ENCODE assay signal across 35 cellular contexts in the genomic region with DNA sequence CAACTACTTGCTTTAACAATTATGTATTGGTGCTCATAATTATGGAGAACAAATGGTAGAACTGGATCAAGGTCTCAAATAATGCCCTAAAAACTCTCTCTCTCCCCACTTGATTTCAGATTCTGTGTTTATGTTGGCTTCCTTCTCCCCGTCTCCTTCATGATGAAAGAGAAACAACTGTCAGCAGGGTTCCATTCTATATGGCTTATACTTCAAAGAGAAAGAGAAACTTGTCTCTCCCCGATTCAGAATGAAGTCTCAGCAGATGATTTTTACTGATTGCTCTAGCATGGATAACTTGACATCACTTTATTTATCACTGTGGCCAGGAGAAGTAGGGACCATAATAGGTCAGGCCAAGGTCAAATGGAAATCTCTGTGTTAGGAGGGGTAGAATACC.
"Had no signal": no experiment of that assay in that cellular context is flagged by ENCODE, and none has a peak within 500 bp of the region (broad histone marks: within the 10 kb centered on the region; RNA-seq: fewer than 3 reads in every experiment).

No MANE protein-coding gene starts in this region.

- H3K9me3 ChIP-seq: MG63 had no signal

- H3K27ac ChIP-seq: KMS-11 had no signal

- H3K4me3 ChIP-seq: MG63 had no signal

- H3K4me2 ChIP-seq: KMS-11 had no signal

- DNase-seq: Karpas-422, Kasumi-1, KG1, MG63, MV-4-11, NCI-H1048, NCI-H1092, NCI-H1092 treated with DMSO at 0.1 percent for 48 hours, NCI-H1105, NCI-H1105 treated with DMSO at 0.1 percent for 48 hours, NCI-H1417, NCI-H1417 treated with DMSO at 0.1 percent for 48 hours, NCI-H1436, NCI-H1436 treated with DMSO at 0.1 percent for 48 hours, NCI-H146, NCI-H1694, NCI-H1694 treated with DMSO at 0.1 percent for 48 hours, NCI-H187, NCI-H187 treated with DMSO at 0.1 percent for 48 hours, NCI-H1930, NCI-H2029, NCI-H2029 treated with DMSO at 0.1 percent for 48 hours, NCI-H2081, NCI-H2081 treated with DMSO at 0.1 percent for 48 hours, NCI-H2107, NCI-H2171, NCI-H2171 treated with DMSO at 0.1 percent for 48 hours, NCI-H2227 treated with DMSO at 0.1 percent for 48 hours, NCI-H226, NCI-H345, NCI-H446, NCI-H446 treated with DMSO at 0.1 percent for 48 hours, NCI-H510A, NCI-H510A treated with DMSO at 0.1 percent for 48 hours had no signal

- H3K36me3 ChIP-seq: MG63 had no signal

- H3K9ac ChIP-seq: KMS-11 had no signal

- H3K27me3 ChIP-seq: MG63 had no signal
